8 cellular contexts compared by ENCODE assay signal in the genomic region with DNA sequence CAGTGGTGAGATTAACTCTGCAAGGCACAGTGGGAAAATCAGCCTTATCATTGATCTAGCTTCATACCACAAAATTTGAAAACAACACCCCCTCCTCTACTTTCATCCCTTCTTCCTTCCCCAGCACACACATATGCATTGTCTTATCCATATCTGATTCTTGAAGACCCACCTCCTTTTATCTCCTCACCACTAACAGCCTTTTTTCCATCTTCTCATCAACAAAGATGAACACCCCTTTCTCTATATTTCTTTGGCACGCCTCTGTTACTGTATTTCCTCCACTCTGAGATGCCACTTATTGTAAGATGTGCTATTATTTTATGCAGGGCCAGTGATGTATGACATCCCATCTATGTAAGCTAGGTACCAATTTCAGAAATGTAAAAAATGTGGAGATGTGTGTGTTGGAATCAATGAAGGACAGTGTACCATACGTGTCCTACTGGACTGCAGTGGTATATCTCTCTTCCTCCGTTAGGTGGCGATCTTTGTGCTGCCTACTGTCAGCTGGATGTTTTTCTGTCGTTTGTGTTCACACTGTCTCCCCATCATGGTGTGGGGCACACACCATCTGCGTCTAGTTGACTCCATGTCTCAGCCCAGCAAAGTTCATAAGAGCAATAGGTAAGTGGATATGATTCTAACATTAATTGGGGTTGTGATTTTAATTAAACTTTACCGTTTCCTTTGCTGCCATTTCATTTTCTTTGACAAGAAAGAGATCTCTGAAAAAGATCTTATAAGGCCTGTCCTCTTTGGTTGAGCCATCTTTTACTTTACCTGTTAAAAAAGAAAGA. TPM values are rescaled to one million over a fixed set of nuclear protein-coding genes. Genes with fewer than 3 reads are reported as not detected.
DNase-seq lines count a peak whose midpoint lies in the region; ATAC-seq and FAIRE-seq lines count a peak whose summit lies in the region.

No MANE protein-coding gene starts in this region.

- H3K4me1 Mint-ChIP-seq in activated T-cell treated with anti-CD3 and anti-CD28 coated beads, Interleukin-2, amount 50 U/mL, for 72 hours (ENCODE audit: low read depth) = no peaks in the 10 kb centered on the region

- no peaks in the 10 kb centered on the region for H3K4me1 ChIP-seq in NT2/D1 (ENCODE audit: insufficient read depth, insufficient read length)

- peak; percentile 69 for DNase-seq in D341Med (ENCODE audit: low spot score)
- DNase-seq in HT1080 (ENCODE audit: low read depth) = peak; percentile 48
- peak; percentile 28 for DNase-seq in NT2/D1 (ENCODE audit: low read depth, low spot score)
- DNase-seq in activated T-cell treated with anti-CD3 and anti-CD28 coated beads, Interleukin-2, amount 50 U/mL, for 72 hours = peak; percentile 51 to 57
- DNase-seq in frontal cortex (ENCODE audit: low spot score in 2 of 2) = peak; percentile 19 to 25
- DNase-seq in pons (ENCODE audit: low spot score) = peak; percentile 66
- no peak for DNase-seq in NK-92 treated with Interleukin-12 subunit alpha and Interleukin-12 subunit beta, amount 100 ng/mL, for 24 hours (lab: John Stamatoyannopoulos, UW)

- no peaks in the 10 kb centered on the region for H3K27me3 ChIP-seq in NT2/D1 (ENCODE audit: insufficient read depth, insufficient read length)

- H3K36me3 Mint-ChIP-seq in activated T-cell treated with anti-CD3 and anti-CD28 coated beads, Interleukin-2, amount 50 U/mL, for 72 hours (ENCODE audit: insufficient read depth in 2 of 2) = peaks cover 0 to 3% of the 10 kb centered on the region in 2 donors

- H3K9me3 ChIP-seq in NT2/D1 (ENCODE audit: insufficient read depth, low read length) = no peaks in the 10 kb centered on the region

- peaks cover 9% of the 10 kb centered on the region for H3K27me3 Mint-ChIP-seq in activated T-cell treated with anti-CD3 and anti-CD28 coated beads, Interleukin-2, amount 50 U/mL, for 72 hours (ENCODE audit: low read depth)

- no peak overlapping the region for H3K27ac Mint-ChIP-seq in activated T-cell treated with anti-CD3 and anti-CD28 coated beads, Interleukin-2, amount 50 U/mL, for 72 hours

- peaks cover 0 to 5% of the 10 kb centered on the region in 2 donors for H3K9me3 Mint-ChIP-seq in activated T-cell treated with anti-CD3 and anti-CD28 coated beads, Interleukin-2, amount 50 U/mL, for 72 hours

- ATAC-seq in GM19467 (IDR thresholded peaks at IDR 0.05; ENCODE audit: unreplicated experiment) = peak; percentile 92
- peak; percentile 94 to 97 for ATAC-seq in activated T-cell treated with anti-CD3 and anti-CD28 coated beads, Interleukin-2, amount 50 U/mL, for 72 hours (replicated peaks in 1 of 2)

- no peaks in the 10 kb centered on the region for H3K36me3 ChIP-seq in NT2/D1 (ENCODE audit: insufficient read depth, insufficient read length, low read length)

- FAIRE-seq in frontal cortex (lab: Jason Lieb, UNC) = no peak

- H3K4me3 Mint-ChIP-seq in activated T-cell treated with anti-CD3 and anti-CD28 coated beads, Interleukin-2, amount 50 U/mL, for 72 hours = no peak overlapping the region

- no peak overlapping the region for H3K9ac ChIP-seq in NT2/D1 (ENCODE audit: insufficient read length, low read depth)

- no peak overlapping the region for H3K4me3 ChIP-seq in NT2/D1 (ENCODE audit: insufficient read length, low read depth)

RNA-seq across cellular contexts. Expression of a gene that starts 24.0 kb away (rescaled TPM):
- total RNA-seq in HT1080 (2014; rRNA removed; shearing (Covaris generic)) = not detected in 2 replicates
- polyA plus RNA-seq in HT1080 (2015; cell fraction: cytosol; rRNA removed) = not detected in 2 replicates
- polyA plus RNA-seq in HT1080 (2015; cell fraction: nucleus; rRNA removed) = 0.20 TPM in 1 of 2 replicates, not detected in the other
- total RNA-seq in activated T-cell treated with anti-CD3 and anti-CD28 coated beads, Interleukin-2, amount 50 U/mL, for 72 hours = under 1 TPM; 0.34 to 0.63 TPM
- total RNA-seq in frontal cortex = not detected

RNA-seq across cellular contexts. Expression of a gene that starts 24.7 kb away (rescaled TPM):
- total RNA-seq in HT1080 (2014; rRNA removed; shearing (Covaris generic)) = 0.13 and 0.43 TPM in 2 replicates
- 0.29 and 0.33 TPM in 2 replicates for polyA plus RNA-seq in HT1080 (2015; cell fraction: cytosol; rRNA removed)
- 0.52 and 0.70 TPM in 2 replicates for polyA plus RNA-seq in HT1080 (2015; cell fraction: nucleus; rRNA removed)
- total RNA-seq in activated T-cell treated with anti-CD3 and anti-CD28 coated beads, Interleukin-2, amount 50 U/mL, for 72 hours = 1 to 10 TPM; 2.2 to 3.7 TPM
- 0.82 TPM for total RNA-seq in frontal cortex

RNA-seq across cellular contexts. Expression of a gene that starts 59.6 kb away (rescaled TPM):
- total RNA-seq in HT1080 (2014; rRNA removed; shearing (Covaris generic)) = 28.3 and 44.5 TPM in 2 replicates
- 37.2 and 48.1 TPM in 2 replicates for polyA plus RNA-seq in HT1080 (2015; cell fraction: cytosol; rRNA removed)
- 15.2 and 17.6 TPM in 2 replicates for polyA plus RNA-seq in HT1080 (2015; cell fraction: nucleus; rRNA removed)
- 10 to 100 TPM; 36.3 to 36.6 TPM for total RNA-seq in activated T-cell treated with anti-CD3 and anti-CD28 coated beads, Interleukin-2, amount 50 U/mL, for 72 hours
- total RNA-seq in frontal cortex = 25.7 TPM
